ENCODE assay signal across 11 cellular contexts in the genomic region with DNA sequence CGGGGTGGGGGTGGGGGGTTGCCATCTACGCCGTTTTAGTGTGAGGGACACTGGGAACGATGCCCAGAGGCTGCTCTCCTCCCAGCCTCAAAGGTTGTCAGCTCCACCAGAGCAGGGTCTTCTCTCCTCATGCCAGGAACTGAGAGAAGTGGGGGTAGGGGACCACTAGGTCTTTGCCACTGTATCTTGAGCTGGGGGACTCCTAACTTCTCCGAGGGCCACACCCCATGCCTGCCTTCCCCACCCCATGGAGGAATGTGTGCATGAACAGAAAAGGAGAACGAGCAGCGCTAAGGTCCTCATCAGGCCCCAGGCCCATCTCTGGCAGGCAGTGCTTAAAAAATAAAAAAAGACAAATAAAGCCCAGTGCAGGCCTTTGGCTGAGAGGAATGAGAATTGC. TPM values are rescaled to one million over a fixed set of nuclear protein-coding genes. Genes with fewer than 3 reads are reported as not detected.
A peak's percentile ranks its signal among the peaks of the same experiment; 100 is the strongest.
DNase-seq lines count a peak whose midpoint lies in the region; ATAC-seq and TF ChIP-seq lines count a peak whose summit lies in the region.
"Had no signal": no experiment of that assay in that cellular context is flagged by ENCODE, and none has a peak within 500 bp of the region (broad histone marks: within the 10 kb centered on the region; RNA-seq: fewer than 3 reads in every experiment).

No MANE protein-coding gene starts in this region.

- H3K27me3 ChIP-seq in BLaER1 (no peaks in the 10 kb centered on the region), IMR-90 (ENCODE audit: control insufficient read depth, insufficient read depth, low read length) (no peaks in the 10 kb centered on the region), dorsolateral prefrontal cortex (no peaks in the 10 kb centered on the region)
- H3K27me3 ChIP-seq: testis had no signal

- no peak for TF ChIP-seq CTCF in IMR-90 (conservative IDR thresholded peaks at IDR 0.05; ENCODE audit: low read depth, low read length)
- TF ChIP-seq CTCF in dorsolateral prefrontal cortex (IDR thresholded peaks at IDR 0.05 in 54 of 56, conservative IDR thresholded peaks at IDR 0.05 in 2 of 56; ENCODE audit: low read depth in 1 of 56, partially characterized antibody in 56 of 56) = no peak

- no peak overlapping the region for H2AK9ac ChIP-seq in IMR-90 (replicated peaks; ENCODE audit: low read depth, low read length, poor library complexity)

- no peaks in the 10 kb centered on the region for H3K36me3 Mint-ChIP-seq in natural killer cell treated with Interleukin-12 subunit alpha and Interleukin-12 subunit beta and Interleukin-15 and Interleukin-18, amount 100 ng/mL, for 72 hours

- in situ Hi-C loops in IMR-90 (cut with MboI; ENCODE audit: low sequenced_read_pairs) = loop anchor here (10.0 kb wide), 1 partner anchor 98 kb away; a partner anchor contains a TSS

- no peak overlapping the region for H3K18ac ChIP-seq in IMR-90 (ENCODE audit: low read depth, low read length)

- no peak overlapping the region for H3K56ac ChIP-seq in IMR-90 (ENCODE audit: extremely low read depth, insufficient read depth, low read length)

- ATAC-seq in IMR-90 (ENCODE audit: low read depth) (no peak), HG03025 (IDR thresholded peaks at IDR 0.05; ENCODE audit: low FRiP score, unreplicated experiment) (no peak)
- no peak for ATAC-seq in natural killer cell treated with Interleukin-12 subunit alpha and Interleukin-12 subunit beta and Interleukin-15 and Interleukin-18, amount 100 ng/mL, for 72 hours

- DNase-seq in IMR-90 (no peak), dorsolateral prefrontal cortex (no peak), CD1c-positive myeloid dendritic cell (ENCODE audit: extremely low spot score) (no peak), NCI-H82 treated with DMSO at 0.1 percent for 48 hours (lab: John Stamatoyannopoulos, UW; ENCODE audit: unreplicated experiment) (no peak)
- no peak for DNase-seq in natural killer cell treated with Interleukin-12 subunit alpha and Interleukin-12 subunit beta and Interleukin-15 and Interleukin-18, amount 100 ng/mL, for 72 hours (ENCODE audit: low spot score)
- DNase-seq in activated effector memory CD4-positive, alpha-beta T cell treated with anti-CD3 and anti-CD28 coated beads, Interleukin-2, amount 50 U/mL, for 16 hours = no peak
- DNase-seq: cortex of kidney, NCI-H526 had no signal

- H3K36me3 ChIP-seq in BLaER1 = peaks cover 25% of the 10 kb centered on the region
- H3K36me3 ChIP-seq in IMR-90 (ENCODE audit: control insufficient read depth, insufficient read depth, low read length) = peaks cover 12% of the 10 kb centered on the region

- no CpG with 5 or more reads among the region's 7 CpGs for WGBS in IMR-90 (ENCODE audit: extremely low coverage in 2 of 2, insufficient read length in 1 of 2), 2 experiments

- peaks cover 74% of the 10 kb centered on the region for H3K4me1 ChIP-seq in BLaER1
- H3K4me1 ChIP-seq in IMR-90 (ENCODE audit: control insufficient read depth, insufficient read depth, low read length) = peaks cover 16% of the 10 kb centered on the region

- CTCF ChIA-PET in IMR-90 (lab: Yijun Ruan, JAX) = no interaction called here

- no peak overlapping the region for H2BK120ac ChIP-seq in IMR-90 (ENCODE audit: low read depth, low read length)

- peak overlapping the region; percentile 5 for H2AFZ ChIP-seq in IMR-90 (replicated peaks; ENCODE audit: low read length, poor library complexity)

- peaks cover 53 to 57% of the 10 kb centered on the region in 2 donors for H3K4me1 Mint-ChIP-seq in natural killer cell treated with Interleukin-12 subunit alpha and Interleukin-12 subunit beta and Interleukin-15 and Interleukin-18, amount 100 ng/mL, for 72 hours (ENCODE audit: low read depth in 2 of 2)

- H3K9ac ChIP-seq in BLaER1 = no peak overlapping the region
- H3K9ac ChIP-seq in IMR-90 (ENCODE audit: low read depth, low read length) = no peak overlapping the region

- intact Hi-C loops in IMR-90 (cut with micrococcal nuclease) = loop anchor here (5.0 kb wide), 1 partner anchor 105 kb away; a partner anchor contains a TSS
- intact Hi-C loops in dorsolateral prefrontal cortex (cut with DNase I) = no loop called here

- POLR2A ChIA-PET in IMR-90 (lab: Charles Lee; ENCODE audit: unreplicated experiment) = interaction anchor here (0.6 kb wide), 1 partner anchor 28 kb away, joined by 11 read pairs; no protein-coding TSS in a partner anchor

- peak overlapping the region; percentile 99 for H3K4me3 Mint-ChIP-seq in natural killer cell treated with Interleukin-12 subunit alpha and Interleukin-12 subunit beta and Interleukin-15 and Interleukin-18, amount 100 ng/mL, for 72 hours

- peak overlapping the region in 1 of 2 donors; percentile 94 for H3K27ac Mint-ChIP-seq in natural killer cell treated with Interleukin-12 subunit alpha and Interleukin-12 subunit beta and Interleukin-15 and Interleukin-18, amount 100 ng/mL, for 72 hours

- H3K4me3 ChIP-seq in BLaER1 = no peak overlapping the region
- no peak overlapping the region for H3K4me3 ChIP-seq in IMR-90 (ENCODE audit: insufficient read depth, low read depth, low read length)
- H3K4me3 ChIP-seq in dorsolateral prefrontal cortex = peak overlapping the region in 7 of 59 donors; percentile 63 to 74 (median 70)

- dilution Hi-C loops in IMR-90 (cut with HindIII; ENCODE audit: low sequenced_read_pairs, unreplicated experiment) = no loop called here

- TF ChIP-seq POLR2A in IMR-90 (IDR thresholded peaks at IDR 0.05; ENCODE audit: low read depth, low read length) = no peak

- no peak overlapping the region for H4K8ac ChIP-seq in IMR-90 (ENCODE audit: low read depth in 2 of 2, low read length in 2 of 2)

- H4K5ac ChIP-seq in IMR-90 (ENCODE audit: low read depth, low read length) = no peak overlapping the region

- no peak for TF ChIP-seq RAD21 in IMR-90 (IDR thresholded peaks at IDR 0.05; ENCODE audit: low read length)

- H3K4me2 ChIP-seq in BLaER1 = peak overlapping the region; percentile 99; the same call in 1 of the 2 replicates
- H3K4me2 ChIP-seq in IMR-90 (ENCODE audit: low read depth, low read length) = no peak overlapping the region

- BruUV-seq in IMR-90 (replicated peaks; lab: Mats Ljungman, UMichigan) = no TSS peak

- no peak overlapping the region for H3K23ac ChIP-seq in IMR-90 (ENCODE audit: low read depth, low read length)

- H4K91ac ChIP-seq in IMR-90 (ENCODE audit: insufficient read depth, low read depth, low read length) = no peak overlapping the region

- H3K9me3 ChIP-seq in BLaER1 (no peaks in the 10 kb centered on the region), IMR-90 (ENCODE audit: control insufficient read depth, insufficient read depth, low read length) (no peaks in the 10 kb centered on the region)
- H3K9me3 ChIP-seq: testis had no signal

- H3K9me1 ChIP-seq in IMR-90 (ENCODE audit: insufficient read depth, low read length) = peaks cover 9% of the 10 kb centered on the region

- H3K27ac ChIP-seq in BLaER1 = peak overlapping the region; percentile 92; the same call in 1 of the 2 replicates
- no peak overlapping the region for H3K27ac ChIP-seq in IMR-90 (ENCODE audit: insufficient read depth, low read length)
- peak overlapping the region in 52 of 59 donors; percentile 35 to 95 (median 84) for H3K27ac ChIP-seq in dorsolateral prefrontal cortex

- H2BK20ac ChIP-seq in IMR-90 (ENCODE audit: low read depth, low read length) = no peak overlapping the region

- no peaks in the 10 kb centered on the region for H3K9me3 Mint-ChIP-seq in natural killer cell treated with Interleukin-12 subunit alpha and Interleukin-12 subunit beta and Interleukin-15 and Interleukin-18, amount 100 ng/mL, for 72 hours

- peaks cover 18 to 60% of the 10 kb centered on the region in 2 experiments; a peak in 3 of 4 replicates for H3K79me1 ChIP-seq in IMR-90 (ENCODE audit: low read depth in 1 of 2, low read length in 2 of 2)

- H2BK5ac ChIP-seq in IMR-90 (ENCODE audit: low read depth, low read length, poor library complexity, severe bottlenecking) = no peak overlapping the region

- no peak overlapping the region for H2BK15ac ChIP-seq in IMR-90 (ENCODE audit: low read depth, low read length)

- H2AK5ac ChIP-seq in IMR-90 (ENCODE audit: low read depth, low read length) = peak overlapping the region; percentile 8; the same call in 1 of the 2 replicates

- no peak overlapping the region for H3K14ac ChIP-seq in IMR-90 (replicated peaks; ENCODE audit: low read depth, low read length)

- no peak overlapping the region for H3K4ac ChIP-seq in IMR-90 (ENCODE audit: low read depth, low read length)

- peaks cover 37% of the 10 kb centered on the region for H4K20me1 ChIP-seq in BLaER1
- H4K20me1 ChIP-seq in IMR-90 (ENCODE audit: insufficient read depth, low read length) = peaks cover 17% of the 10 kb centered on the region

- no peaks in the 10 kb centered on the region for H3K27me3 Mint-ChIP-seq in natural killer cell treated with Interleukin-12 subunit alpha and Interleukin-12 subunit beta and Interleukin-15 and Interleukin-18, amount 100 ng/mL, for 72 hours

RNA-seq across cellular contexts. Expression of a gene that starts 1.4 kb away (rescaled TPM):
- 24.2 and 28.3 TPM in 2 replicates for total RNA-seq in IMR-90 (2012; rRNA removed)
- 40.5 and 44.2 TPM in 2 replicates for polyA plus RNA-seq in IMR-90 (2012; rRNA removed)
- 36.1 and 53.6 TPM in 2 replicates for polyA plus RNA-seq in IMR-90 (2012; cell fraction: cytosol; rRNA removed)
- 41.6 and 43.1 TPM in 2 replicates for polyA plus RNA-seq in IMR-90 (2012; cell fraction: nucleus; rRNA removed; ENCODE audit: low replicate concordance)
- 100 to 1,000 TPM in 54 of 120 experiments, 10 to 100 TPM in 66; 40.2 to 244 (median 96.9) TPM for total RNA-seq in dorsolateral prefrontal cortex
- total RNA-seq in natural killer cell treated with Interleukin-12 subunit alpha and Interleukin-12 subunit beta and Interleukin-15 and Interleukin-18, amount 100 ng/mL, for 72 hours = 10 to 100 TPM; 28.9 to 40.7 TPM

RNA-seq across cellular contexts. Expression of a gene that starts 4.3 kb away (rescaled TPM):
- total RNA-seq in IMR-90 (2012; rRNA removed) (5.3 and 5.4 TPM in 2 replicates), dorsolateral prefrontal cortex (10 to 100 TPM; 26.9 to 46.0 (median 33.8) TPM)
- polyA plus RNA-seq in IMR-90 (2012; rRNA removed) = 12.3 and 14.8 TPM in 2 replicates
- 7.8 and 8.6 TPM in 2 replicates for polyA plus RNA-seq in IMR-90 (2012; cell fraction: cytosol; rRNA removed)
- 28.6 and 31.8 TPM in 2 replicates for polyA plus RNA-seq in IMR-90 (2012; cell fraction: nucleus; rRNA removed; ENCODE audit: low replicate concordance)
- 10 to 100 TPM; 27.4 to 36.0 TPM for total RNA-seq in natural killer cell treated with Interleukin-12 subunit alpha and Interleukin-12 subunit beta and Interleukin-15 and Interleukin-18, amount 100 ng/mL, for 72 hours

RNA-seq across cellular contexts. Expression of a gene that starts 13.3 kb away (rescaled TPM):
- total RNA-seq in IMR-90 (2012; rRNA removed) (291 and 355 TPM in 2 replicates), dorsolateral prefrontal cortex (10 to 100 TPM; 19.6 to 84.4 (median 32.6) TPM)
- polyA plus RNA-seq in IMR-90 (2012; rRNA removed) = 337 and 352 TPM in 2 replicates
- 216 and 285 TPM in 2 replicates for polyA plus RNA-seq in IMR-90 (2012; cell fraction: cytosol; rRNA removed)
- polyA plus RNA-seq in IMR-90 (2012; cell fraction: nucleus; rRNA removed; ENCODE audit: low replicate concordance) = 1,266 and 1,683 TPM in 2 replicates
- total RNA-seq in natural killer cell treated with Interleukin-12 subunit alpha and Interleukin-12 subunit beta and Interleukin-15 and Interleukin-18, amount 100 ng/mL, for 72 hours = 10 to 100 TPM; 72.3 to 72.7 TPM

RNA-seq across cellular contexts. Expression of a gene that starts 17.2 kb away (rescaled TPM):
- total RNA-seq in IMR-90 (2012; rRNA removed) (129 and 140 TPM in 2 replicates), dorsolateral prefrontal cortex (10 to 100 TPM in 89 of 120 experiments, 1 to 10 TPM in 31; 4.1 to 21.6 (median 11.6) TPM)
- 195 and 272 TPM in 2 replicates for polyA plus RNA-seq in IMR-90 (2012; rRNA removed)
- polyA plus RNA-seq in IMR-90 (2012; cell fraction: cytosol; rRNA removed) = 48.5 and 174 TPM in 2 replicates
- 12.1 and 45.9 TPM in 2 replicates for polyA plus RNA-seq in IMR-90 (2012; cell fraction: nucleus; rRNA removed; ENCODE audit: low replicate concordance)
- 10 to 100 TPM; 52.4 to 72.9 TPM for total RNA-seq in natural killer cell treated with Interleukin-12 subunit alpha and Interleukin-12 subunit beta and Interleukin-15 and Interleukin-18, amount 100 ng/mL, for 72 hours

RNA-seq across cellular contexts. Expression of a gene that starts 20.7 kb away (rescaled TPM):
- 7.2 and 9.0 TPM in 2 replicates for total RNA-seq in IMR-90 (2012; rRNA removed)
- polyA plus RNA-seq in IMR-90 (2012; rRNA removed) = 28.1 and 31.8 TPM in 2 replicates
- polyA plus RNA-seq in IMR-90 (2012; cell fraction: cytosol; rRNA removed) = 32.4 and 35.3 TPM in 2 replicates
- 8.8 and 9.7 TPM in 2 replicates for polyA plus RNA-seq in IMR-90 (2012; cell fraction: nucleus; rRNA removed; ENCODE audit: low replicate concordance)
- 10 to 100 TPM; 28.0 to 64.2 (median 44.6) TPM for total RNA-seq in dorsolateral prefrontal cortex
- total RNA-seq in natural killer cell treated with Interleukin-12 subunit alpha and Interleukin-12 subunit beta and Interleukin-15 and Interleukin-18, amount 100 ng/mL, for 72 hours = 10 to 100 TPM; 28.8 to 53.9 TPM
